In the genomic region with DNA sequence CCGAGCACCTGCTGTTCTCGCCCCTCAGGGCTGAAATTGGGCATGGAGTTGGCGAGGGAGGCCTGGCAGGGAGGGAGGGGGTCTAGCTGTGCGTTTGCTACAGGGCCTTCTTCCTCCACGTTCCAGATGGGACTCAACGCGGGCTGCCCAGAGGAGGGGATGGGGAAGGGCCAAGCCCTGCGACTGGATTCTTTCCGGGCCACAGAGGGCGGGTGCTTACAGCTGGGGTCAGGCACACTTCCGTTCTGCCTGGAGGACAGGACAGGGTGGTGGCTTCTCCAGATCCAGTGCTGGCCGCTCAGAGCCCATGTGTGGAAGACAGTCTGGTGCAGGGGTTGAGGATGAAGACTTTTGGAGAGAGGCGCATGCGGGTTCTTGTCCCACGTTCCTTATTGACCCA, we compare ENCODE assay signal across 18 cellular contexts.
A peak's percentile ranks its signal among the peaks of the same experiment; 100 is the strongest.
DNase-seq lines count a peak whose midpoint lies in the region; ATAC-seq, FAIRE-seq and TF ChIP-seq lines count a peak whose summit lies in the region.
"Had no signal": no experiment of that assay in that cellular context is flagged by ENCODE, and none has a peak within 500 bp of the region (broad histone marks: within the 10 kb centered on the region; RNA-seq: fewer than 3 reads in every experiment).

No MANE protein-coding gene starts in this region.

- H2BK12ac ChIP-seq in H1 (ENCODE audit: low read depth, low read length), result peak overlapping the region; percentile 77; the same call in 1 of the 2 replicates

- peaks cover 44% of the 10 kb centered on the region for H3K4me1 Mint-ChIP-seq in neural progenitor cell
- H3K4me1 Mint-ChIP-seq in CD4-positive, alpha-beta T cell (ENCODE audit: low read depth), result no peaks in the 10 kb centered on the region

- H3K27ac Mint-ChIP-seq in neural progenitor cell, result no peak overlapping the region
- no peak overlapping the region for H3K27ac Mint-ChIP-seq in CD4-positive, alpha-beta T cell
- H3K27ac Mint-ChIP-seq: stimulated activated effector memory CD8-positive, alpha-beta T cell treated with anti-CD3 and anti-CD28 coated beads, Interleukin-12 subunit alpha, Interleukin-12 subunit beta, amount 100 ng/mL, for 72 hours; T-cell had no signal

- no peaks in the 10 kb centered on the region for H3K36me3 ChIP-seq in heart left ventricle
- H3K36me3 ChIP-seq in H1 (ENCODE audit: control insufficient read depth in 2 of 4, insufficient read depth in 4 of 4, low read length in 3 of 4), result no peaks in the 10 kb centered on the region
- H3K36me3 ChIP-seq in neural progenitor cell, result no peaks in the 10 kb centered on the region
- no peaks in the 10 kb centered on the region for H3K36me3 ChIP-seq in thoracic aorta
- H3K36me3 ChIP-seq in kidney (ENCODE audit: control insufficient read depth in 1 of 2, insufficient read depth in 2 of 2, low read length in 2 of 2), result no peaks in the 10 kb centered on the region
- H3K36me3 ChIP-seq: BLaER1 treated with 17β-estradiol and CSF1 and Interleukin-3, amounts not matched to agents 10 nM and 100 nM; tibial nerve had no signal

- no peak overlapping the region for H2AFZ ChIP-seq in H1 (ENCODE audit: low read length)
- peak overlapping the region; percentile 63 for H2AFZ ChIP-seq in neural progenitor cell (replicated peaks)

- intact Hi-C loops in heart left ventricle (cut with DNase I), result loop anchor here (1.0 to 10.0 kb wide), 20 partner anchors 42 to 590 kb away; a partner anchor contains a TSS
- intact Hi-C loops in Right ventricle myocardium superior (cut with DNase I), result loop anchor here (5.0 to 10.0 kb wide), 4 partner anchors 50 to 420 kb away; a partner anchor contains a TSS
- intact Hi-C loops in CD4-positive, alpha-beta T cell (cut with DNase I, micrococcal nuclease), result loop anchor here in 1 of 2 experiments (10.0 kb wide), 1 partner anchor 590 kb away; no protein-coding TSS in a partner anchor
- intact Hi-C loops in kidney (cut with DNase I), result loop anchor here (10.0 kb wide), 1 partner anchor 590 kb away; no protein-coding TSS in a partner anchor

- H3K9me3 Mint-ChIP-seq in neural progenitor cell, result no peaks in the 10 kb centered on the region
- no peaks in the 10 kb centered on the region for H3K9me3 Mint-ChIP-seq in CD4-positive, alpha-beta T cell
- H3K9me3 Mint-ChIP-seq: naive thymus-derived CD8-positive, alpha-beta T cell; stimulated activated effector memory CD8-positive, alpha-beta T cell treated with anti-CD3 and anti-CD28 coated beads, Interleukin-12 subunit alpha, Interleukin-12 subunit beta, amount 100 ng/mL, for 72 hours; T-cell had no signal

- no peak overlapping the region for H2AK5ac ChIP-seq in H1 (ENCODE audit: low read depth, low read length)

- H2BK15ac ChIP-seq in H1 (ENCODE audit: low read length), result 0 out of 2 replicates have a peak overlapping the region, but pooled peaks have one; percentile 31

- H3K23me2 ChIP-seq in H1 (ENCODE audit: low read depth, low read length), result no peaks in the 10 kb centered on the region; the same call in 1 of the 2 replicates

- H4K8ac ChIP-seq in H1 (ENCODE audit: extremely low read depth, insufficient read depth, low read length), result peak overlapping the region; percentile 7; the same call in 1 of the 2 replicates

- H3K79me2 ChIP-seq in H1 (ENCODE audit: control insufficient read depth in 1 of 2, insufficient read depth in 2 of 2, low read length in 2 of 2) (no peaks in the 10 kb centered on the region), neural progenitor cell (ENCODE audit: low read depth) (no peaks in the 10 kb centered on the region)

- POLR2A ChIA-PET in H1 (lab: Charles Lee; ENCODE audit: partially characterized antibody), result interaction anchor here (0.9 to 1.3 kb wide), 2 partner anchors 9 to 427 kb away, joined by 3 read pairs; no protein-coding TSS in a partner anchor
- POLR2A ChIA-PET in CD4-positive, alpha-beta T cell (lab: Charles Lee), result no interaction called here
- POLR2A ChIA-PET in HEK293T (lab: Yijun Ruan, JAX), result no interaction called here

- no peak overlapping the region for H4K5ac ChIP-seq in H1 (ENCODE audit: insufficient read length, low read depth, low read length)

- peaks cover 7% of the 10 kb centered on the region for H3K27me3 Mint-ChIP-seq in neural progenitor cell (ENCODE audit: insufficient read depth, low read depth)
- peaks cover 17% of the 10 kb centered on the region for H3K27me3 Mint-ChIP-seq in CD4-positive, alpha-beta T cell

- H3K4me3 ChIP-seq in heart left ventricle (peak overlapping the region in 5 of 12 donors; percentile 44 to 50 (median 47)), H1 (ENCODE audit: extremely low read depth in 1 of 4, insufficient read depth in 2 of 4, low read depth in 3 of 4, low read length in 4 of 4) (peak overlapping the region in 1 of 4 experiments; percentile 53; a peak in 1 of 8 replicates), neural progenitor cell (no peak overlapping the region), thoracic aorta (peak overlapping the region; percentile 67), kidney (ENCODE audit: low read length in 2 of 2) (no peak overlapping the region)
- H3K4me3 ChIP-seq: BLaER1 treated with 17β-estradiol and CSF1 and Interleukin-3, amounts not matched to agents 10 nM and 100 nM; body of pancreas; lung had no signal

- no peak overlapping the region for H2BK120ac ChIP-seq in H1 (replicated peaks; ENCODE audit: low read depth, low read length)

- H4K91ac ChIP-seq in H1 (replicated peaks; ENCODE audit: insufficient read length, low read length), result peak overlapping the region; percentile 50

- peaks cover 0 to 13% (median 10%) of the 10 kb centered on the region in 12 donors for H3K4me1 ChIP-seq in heart left ventricle
- peaks cover 5 to 20% (median 13%) of the 10 kb centered on the region in 4 experiments; a peak in 5 of 7 replicates for H3K4me1 ChIP-seq in H1 (replicated peaks in 1 of 4; ENCODE audit: control insufficient read depth in 3 of 4, insufficient read depth in 4 of 4, low read length in 3 of 4)
- H3K4me1 ChIP-seq in neural progenitor cell, result peaks cover 73% of the 10 kb centered on the region
- peaks cover 5 to 12% of the 10 kb centered on the region in 2 donors for H3K4me1 ChIP-seq in thoracic aorta (ENCODE audit: control insufficient read depth in 1 of 2, low read depth in 2 of 2)
- H3K4me1 ChIP-seq in kidney (ENCODE audit: control insufficient read depth in 1 of 2, insufficient read depth in 1 of 2, low read depth in 1 of 2, low read length in 2 of 2), result peaks cover 0 to 2% of the 10 kb centered on the region in 2 donors
- H3K4me1 ChIP-seq: BLaER1 treated with 17β-estradiol and CSF1 and Interleukin-3, amounts not matched to agents 10 nM and 100 nM had no signal

- H4K20me1 ChIP-seq in H1 (replicated peaks in 1 of 2; ENCODE audit: control insufficient read depth in 1 of 2, insufficient read depth in 2 of 2, low read length in 2 of 2) (no peaks in the 10 kb centered on the region), neural progenitor cell (ENCODE audit: low read depth) (no peaks in the 10 kb centered on the region)
- H4K20me1 ChIP-seq: BLaER1 treated with 17β-estradiol and CSF1 and Interleukin-3, amounts not matched to agents 10 nM and 100 nM had no signal

- no peak overlapping the region for H3K56ac ChIP-seq in H1 (replicated peaks; ENCODE audit: insufficient read length, low read depth, low read length)

- no peak overlapping the region for H2BK20ac ChIP-seq in H1 (ENCODE audit: low read length)

- H3K18ac ChIP-seq in H1 (ENCODE audit: extremely low read depth, low read length), result no peak overlapping the region; the same call in 1 of the 2 replicates

- H3K79me1 ChIP-seq in H1 (ENCODE audit: low read depth, low read length), result no peaks in the 10 kb centered on the region

- H2BK5ac ChIP-seq in H1 (ENCODE audit: low read depth, low read length), result no peak overlapping the region

- DNase-seq in heart left ventricle (peak in 1 of 5 donors; percentile 63), Right ventricle myocardium superior (no peak), H1 (ENCODE audit: low read depth in 1 of 2, low spot score in 2 of 2) (peak in 1 of 2 experiments; percentile 55), neural progenitor cell (ENCODE audit: low spot score) (no peak), thoracic aorta (ENCODE audit: low spot score) (no peak), kidney (no peak), HEK293T (ENCODE audit: extremely low spot score) (no peak)
- DNase-seq in CD4-positive, alpha-beta T cell, result no peak
- DNase-seq: activated naive CD4-positive, alpha-beta T cell treated with anti-CD3 and anti-CD28 coated beads, Interleukin-2, amount 50 U/mL, for 16 hours; activated T-cell treated with anti-CD3 and anti-CD28 coated beads for 4 hours had no signal

- 73 to 77% (median 75%) methylated on average over 12 to 15 of the region's 15 CpGs for WGBS in heart left ventricle, 4 donors
- WGBS in H1 (ENCODE audit: extremely low coverage in 1 of 2, insufficient coverage in 1 of 2, insufficient read length in 1 of 2, insufficient replicate concordance in 2 of 2, low coverage in 1 of 2, low lambda C conversion rate in 2 of 2, missing lambda C conversion rate in 1 of 2), 2 experiments, result 84% methylated on average over 14 of the region's 15 CpGs; no CpG with 5 or more reads in 1 of the 2 experiments

- TF ChIP-seq CTCF in heart left ventricle (IDR thresholded peaks at IDR 0.05), result no peak
- no peak for TF ChIP-seq CTCF in H1 (IDR thresholded peaks at IDR 0.05; ENCODE audit: control extremely low read depth in 1 of 3, insufficient read depth in 1 of 3, low read depth in 1 of 3, low read length in 3 of 3)
- no peak for TF ChIP-seq CTCF in neural progenitor cell (IDR thresholded peaks at IDR 0.05)
- no peak for TF ChIP-seq CTCF in thoracic aorta (IDR thresholded peaks at IDR 0.05)
- TF ChIP-seq CTCF in CD4-positive, alpha-beta T cell (IDR thresholded peaks at IDR 0.05), result no peak
- TF ChIP-seq CTCF in kidney (IDR thresholded peaks at IDR 0.05; ENCODE audit: borderline replicate concordance, extremely low read depth, insufficient read depth), result no peak

- H3K36me3 Mint-ChIP-seq in neural progenitor cell, result no peaks in the 10 kb centered on the region
- H3K36me3 Mint-ChIP-seq in CD4-positive, alpha-beta T cell (ENCODE audit: low read depth), result no peaks in the 10 kb centered on the region
- H3K36me3 Mint-ChIP-seq: naive thymus-derived CD8-positive, alpha-beta T cell; stimulated activated effector memory CD8-positive, alpha-beta T cell treated with anti-CD3 and anti-CD28 coated beads, Interleukin-12 subunit alpha, Interleukin-12 subunit beta, amount 100 ng/mL, for 72 hours; T-cell had no signal

- CTCF ChIA-PET in H1 (lab: Charles Lee; ENCODE audit: partially characterized antibody), result interaction anchor here (0.6 to 3.9 kb wide), 63 partner anchors 11 to 640 kb away, joined by 3 to 36 read pairs (median 5); a partner anchor contains a TSS
- CTCF ChIA-PET in CD4-positive, alpha-beta T cell (lab: Charles Lee), result interaction anchor here (0.6 to 1.1 kb wide), 2 partner anchors 91 to 212 kb away, joined by 3 read pairs; no protein-coding TSS in a partner anchor
- CTCF ChIA-PET in HEK293T (lab: Yijun Ruan, JAX), result interaction anchor here (0.7 to 1.8 kb wide), 12 partner anchors 27 to 452 kb away, joined by 3 to 31 read pairs (median 4); a partner anchor contains a TSS

- H3K9ac ChIP-seq in H1 (replicated peaks in 1 of 4; ENCODE audit: extremely low read depth in 1 of 4, low read depth in 3 of 4, low read length in 3 of 4) (no peak overlapping the region), neural progenitor cell (no peak overlapping the region), kidney (ENCODE audit: low read length in 2 of 2) (no peak overlapping the region)
- H3K9ac ChIP-seq: BLaER1 treated with 17β-estradiol and CSF1 and Interleukin-3, amounts not matched to agents 10 nM and 100 nM had no signal

- no peak overlapping the region for H3K23ac ChIP-seq in H1 (ENCODE audit: insufficient read length)

- no peaks in the 10 kb centered on the region for H3K27me3 ChIP-seq in heart left ventricle
- peaks cover 0 to 3% (median under 1%) of the 10 kb centered on the region in 4 experiments; a peak in 2 of 7 replicates for H3K27me3 ChIP-seq in H1 (replicated peaks in 1 of 4; ENCODE audit: control insufficient read depth in 3 of 4, extremely low read depth in 1 of 4, insufficient read depth in 3 of 4, low read length in 3 of 4)
- no peaks in the 10 kb centered on the region for H3K27me3 ChIP-seq in neural progenitor cell
- no peaks in the 10 kb centered on the region for H3K27me3 ChIP-seq in thoracic aorta (replicated peaks; ENCODE audit: insufficient read depth)
- H3K27me3 ChIP-seq in CD4-positive, alpha-beta T cell (ENCODE audit: control insufficient read depth, insufficient read depth, low read length), result peaks cover 7% of the 10 kb centered on the region
- H3K27me3 ChIP-seq: BLaER1 treated with 17β-estradiol and CSF1 and Interleukin-3, amounts not matched to agents 10 nM and 100 nM; body of pancreas; tibial nerve had no signal

- FAIRE-seq in H1 (lab: Jason Lieb, UNC) (no peak), kidney (lab: Jason Lieb, UNC) (no peak)
- FAIRE-seq: A204.1 had no signal

- peaks cover 55% of the 10 kb centered on the region for H3F3A ChIP-seq in neural progenitor cell (ENCODE audit: low read depth)

- no peak overlapping the region for H3K4me3 Mint-ChIP-seq in neural progenitor cell
- no peak overlapping the region for H3K4me3 Mint-ChIP-seq in CD4-positive, alpha-beta T cell

- no peak overlapping the region for H3K14ac ChIP-seq in H1 (ENCODE audit: insufficient read length)

- no peak for TF ChIP-seq RAD21 in H1 (IDR thresholded peaks at IDR 0.05 in 1 of 2, conservative IDR thresholded peaks at IDR 0.05 in 1 of 2; ENCODE audit: low read depth in 2 of 2, low read length in 2 of 2)

- TF ChIP-seq POLR2A in heart left ventricle (IDR thresholded peaks at IDR 0.05), result no peak
- TF ChIP-seq POLR2A in H1 (IDR thresholded peaks at IDR 0.05; ENCODE audit: control extremely low read depth in 1 of 2, low read depth in 2 of 2, low read length in 2 of 2), result no peak

- H3K9me3 ChIP-seq in heart left ventricle, result no peaks in the 10 kb centered on the region
- no peaks in the 10 kb centered on the region for H3K9me3 ChIP-seq in H1 (ENCODE audit: insufficient read depth in 2 of 2, low read depth in 1 of 2, low read length in 1 of 2)
- H3K9me3 ChIP-seq in neural progenitor cell (ENCODE audit: low read depth), result no peaks in the 10 kb centered on the region
- no peaks in the 10 kb centered on the region for H3K9me3 ChIP-seq in thoracic aorta
- H3K9me3 ChIP-seq in CD4-positive, alpha-beta T cell (ENCODE audit: control insufficient read depth, low read length), result no peaks in the 10 kb centered on the region
- no peaks in the 10 kb centered on the region for H3K9me3 ChIP-seq in kidney (ENCODE audit: control insufficient read depth in 1 of 2, low read length in 2 of 2)
- H3K9me3 ChIP-seq: body of pancreas, tibial nerve had no signal

- H3K4me2 ChIP-seq in H1 (ENCODE audit: insufficient read depth in 1 of 2, low read depth in 2 of 2, low read length in 2 of 2) (0 out of 4 replicates have a peak overlapping the region, but pooled peaks of 1 of the 2 experiments have one; percentile 2), neural progenitor cell (no peak overlapping the region)
- H3K4me2 ChIP-seq: BLaER1 treated with 17β-estradiol and CSF1 and Interleukin-3, amounts not matched to agents 10 nM and 100 nM had no signal

- TF ChIP-seq EP300 in H1 (IDR thresholded peaks at IDR 0.05; ENCODE audit: borderline replicate concordance in 1 of 2, low read depth in 2 of 2, low read length in 2 of 2), result no peak

- H3K4ac ChIP-seq in H1 (replicated peaks; ENCODE audit: insufficient read length, low read depth, low read length), result no peak overlapping the region

- H3K27ac ChIP-seq in heart left ventricle, result peak overlapping the region in 4 of 12 donors; percentile 19 to 58 (median 45)
- no peak overlapping the region for H3K27ac ChIP-seq in H1 (ENCODE audit: low read depth, low read length)
- no peak overlapping the region for H3K27ac ChIP-seq in neural progenitor cell
- no peak overlapping the region for H3K27ac ChIP-seq in thoracic aorta
- H3K27ac ChIP-seq in CD4-positive, alpha-beta T cell (ENCODE audit: low read depth, low read length), result no peak overlapping the region
- no peak overlapping the region for H3K27ac ChIP-seq in kidney (ENCODE audit: low read depth in 2 of 2, low read length in 2 of 2)
- H3K27ac ChIP-seq: BLaER1 treated with 17β-estradiol and CSF1 and Interleukin-3, amounts not matched to agents 10 nM and 100 nM; body of pancreas had no signal

- ATAC-seq in heart left ventricle (peak; percentile 7 to 18 (median 15)), Right ventricle myocardium superior (ENCODE audit: poor library complexity) (no peak), thoracic aorta (ENCODE audit: insufficient number of reproducible peaks, low FRiP score, low read depth) (no peak)
- ATAC-seq in CD4-positive, alpha-beta T cell (ENCODE audit: poor library complexity), result no peak
- ATAC-seq: naive thymus-derived CD8-positive, alpha-beta T cell had no signal

Comparison
In these comparisons a context has a peak if more than half of its experiments do, and no peak if none do; other contexts are left out.
1. ATAC-seq: peak in heart left ventricle (4 of 4); none in Right ventricle myocardium superior (single experiment), thoracic aorta (single experiment) and CD4-positive, alpha-beta T cell (single experiment).